In the genomic region with DNA sequence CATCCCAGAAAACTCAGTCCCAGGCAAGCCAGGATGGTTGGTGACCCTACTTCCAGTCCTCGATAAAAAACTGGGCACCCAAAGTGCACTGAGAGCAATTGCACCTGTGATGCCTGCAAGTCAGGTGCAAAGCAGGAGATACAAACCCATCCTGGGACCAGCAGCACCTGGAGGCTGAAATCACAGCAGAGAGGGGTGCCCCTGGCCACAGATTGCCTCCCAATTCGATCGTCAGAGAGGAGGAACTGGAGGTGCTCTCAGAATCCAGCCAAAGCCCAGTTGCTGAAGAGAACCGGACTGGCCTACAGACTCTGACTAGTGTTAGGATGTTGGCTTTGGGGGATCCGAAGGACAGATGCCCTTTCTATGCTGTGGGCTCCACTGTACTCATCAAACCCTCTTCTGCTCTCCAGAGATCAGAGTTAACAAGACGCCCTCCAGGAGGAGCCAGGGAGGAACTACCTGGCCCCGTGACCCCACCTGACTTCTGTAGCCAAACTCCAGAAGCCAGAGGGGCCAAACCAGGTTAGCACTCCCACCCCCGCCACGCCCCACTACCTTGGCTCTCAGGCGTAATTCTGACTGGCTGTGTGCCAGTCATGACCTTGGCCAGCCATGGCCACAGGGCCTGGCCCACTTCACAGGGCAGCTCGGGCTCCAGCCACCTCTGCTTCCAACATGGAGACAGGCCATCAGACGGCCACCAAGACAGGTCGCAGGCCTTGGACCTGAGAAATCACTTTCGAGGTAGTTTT, we compare ENCODE assay signal across 23 cellular contexts.
DNase-seq lines count a peak whose midpoint lies in the region; ATAC-seq, FAIRE-seq and TF ChIP-seq lines count a peak whose summit lies in the region.
"Had no signal": no experiment of that assay in that cellular context is flagged by ENCODE, and none has a peak within 500 bp of the region (broad histone marks: within the 10 kb centered on the region; RNA-seq: fewer than 3 reads in every experiment).

No MANE protein-coding gene starts in this region.

- no peak overlapping the region; the same call in 1 of the 2 replicates for H4K8ac ChIP-seq in H1 (ENCODE audit: extremely low read depth, insufficient read depth, low read length)

- WGBS in H1 (ENCODE audit: extremely low coverage in 1 of 2, insufficient coverage in 1 of 2, insufficient read length in 1 of 2, insufficient replicate concordance in 2 of 2, low coverage in 1 of 2, low lambda C conversion rate in 2 of 2, missing lambda C conversion rate in 1 of 2), 2 experiments, result 82% methylated on average over 13 of the region's 14 CpGs; no CpG with 5 or more reads in 1 of the 2 experiments
- 79 to 83% methylated on average over 12 to 14 of the region's 14 CpGs for WGBS in tibial nerve, 2 donors

- no peak overlapping the region for H4K5ac ChIP-seq in H1 (ENCODE audit: insufficient read length, low read depth, low read length)

- no peak overlapping the region for H2AFZ ChIP-seq in H1 (ENCODE audit: low read length)

- peaks cover 11% of the 10 kb centered on the region; the same call in 1 of the 2 replicates for H3K23me2 ChIP-seq in H1 (ENCODE audit: low read depth, low read length)

- CTCF ChIA-PET in H1 (lab: Charles Lee; ENCODE audit: partially characterized antibody), result interaction anchor here (0.9 kb wide), 2 partner anchors 8 to 48 kb away, joined by 3 read pairs; no protein-coding TSS in a partner anchor

- H3K9ac ChIP-seq in BLaER1 (peak overlapping the region; percentile 41; the same call in 1 of the 2 replicates), H1 (replicated peaks in 1 of 4; ENCODE audit: extremely low read depth in 1 of 4, low read depth in 3 of 4, low read length in 3 of 4) (no peak overlapping the region)

- peak in 1 of 2 experiments; percentile 39; a peak in 3 of 4 replicates for TF ChIP-seq RAD21 in H1 (IDR thresholded peaks at IDR 0.05 in 1 of 2, conservative IDR thresholded peaks at IDR 0.05 in 1 of 2; ENCODE audit: low read depth in 2 of 2, low read length in 2 of 2)

- H4K20me1 ChIP-seq in BLaER1 (no peaks in the 10 kb centered on the region), H1 (replicated peaks in 1 of 2; ENCODE audit: control insufficient read depth in 1 of 2, insufficient read depth in 2 of 2, low read length in 2 of 2) (no peaks in the 10 kb centered on the region)

- no peak overlapping the region for H2AK5ac ChIP-seq in H1 (ENCODE audit: low read depth, low read length)

- H3K79me2 ChIP-seq in H1 (ENCODE audit: control insufficient read depth in 1 of 2, insufficient read depth in 2 of 2, low read length in 2 of 2), result no peaks in the 10 kb centered on the region

- intact Hi-C loops in posterior vena cava (cut with DNase I), result no loop called here

- no peak overlapping the region for H2BK12ac ChIP-seq in H1 (ENCODE audit: low read depth, low read length)

- H2BK120ac ChIP-seq in H1 (replicated peaks; ENCODE audit: low read depth, low read length), result no peak overlapping the region

- no peak overlapping the region for H3K23ac ChIP-seq in H1 (ENCODE audit: insufficient read length)

- peak overlapping the region; percentile 69 for H3K4me2 ChIP-seq in BLaER1
- no peak overlapping the region for H3K4me2 ChIP-seq in H1 (ENCODE audit: insufficient read depth in 1 of 2, low read depth in 2 of 2, low read length in 2 of 2)
- H3K4me2 ChIP-seq: smooth muscle cell had no signal

- H3K9me3 ChIP-seq in BLaER1, result no peaks in the 10 kb centered on the region
- H3K9me3 ChIP-seq in H1 (ENCODE audit: insufficient read depth in 2 of 2, low read depth in 1 of 2, low read length in 1 of 2), result no peaks in the 10 kb centered on the region
- no peaks in the 10 kb centered on the region for H3K9me3 ChIP-seq in tibial nerve
- H3K9me3 ChIP-seq: gastroesophageal sphincter, pancreas, transverse colon had no signal

- H3K79me1 ChIP-seq in H1 (ENCODE audit: low read depth, low read length), result no peaks in the 10 kb centered on the region

- H3K27ac ChIP-seq in BLaER1, result peak overlapping the region; percentile 64
- no peak overlapping the region for H3K27ac ChIP-seq in H1 (ENCODE audit: low read depth, low read length)
- no peak overlapping the region for H3K27ac ChIP-seq in tibial nerve
- H3K27ac ChIP-seq: C4-2B, gastroesophageal sphincter, pancreas, transverse colon had no signal

- H4K91ac ChIP-seq in H1 (replicated peaks; ENCODE audit: insufficient read length, low read length), result no peak overlapping the region

- H3K4me1 ChIP-seq in BLaER1, result peaks cover 76% of the 10 kb centered on the region
- peaks cover 0 to 5% (median 4%) of the 10 kb centered on the region in 4 experiments; a peak in 4 of 7 replicates for H3K4me1 ChIP-seq in H1 (replicated peaks in 1 of 4; ENCODE audit: control insufficient read depth in 3 of 4, insufficient read depth in 4 of 4, low read length in 3 of 4)
- peaks cover 0 to 10% (median 0%) of the 10 kb centered on the region in 4 donors for H3K4me1 ChIP-seq in tibial nerve
- H3K4me1 ChIP-seq: gastroesophageal sphincter, pancreas, transverse colon had no signal

- TF ChIP-seq CTCF in H1 (IDR thresholded peaks at IDR 0.05; ENCODE audit: control extremely low read depth in 1 of 3, insufficient read depth in 1 of 3, low read depth in 1 of 3, low read length in 3 of 3) (peak in 2 of 3 experiments; percentile 17 to 27; a peak in 2 of 4 replicates), tibial nerve (IDR thresholded peaks at IDR 0.05) (no peak)

- no peaks in the 10 kb centered on the region for H3K27me3 ChIP-seq in BLaER1
- H3K27me3 ChIP-seq in H1 (replicated peaks in 1 of 4; ENCODE audit: control insufficient read depth in 3 of 4, extremely low read depth in 1 of 4, insufficient read depth in 3 of 4, low read length in 3 of 4), result peaks cover 0 to 3% (median 0%) of the 10 kb centered on the region in 4 experiments; a peak in 3 of 7 replicates
- no peaks in the 10 kb centered on the region for H3K27me3 ChIP-seq in tibial nerve
- H3K27me3 ChIP-seq: pancreas, transverse colon had no signal

- TF ChIP-seq POLR2A in H1 (IDR thresholded peaks at IDR 0.05; ENCODE audit: control extremely low read depth in 1 of 2, low read depth in 2 of 2, low read length in 2 of 2), result no peak
- TF ChIP-seq POLR2A in tibial nerve (IDR thresholded peaks at IDR 0.05), result no peak

- POLR2A ChIA-PET in H1 (lab: Charles Lee; ENCODE audit: partially characterized antibody), result no interaction called here

- no peak for FAIRE-seq in H1 (lab: Jason Lieb, UNC)
- FAIRE-seq: endothelial cell of umbilical vein, K562, pancreas had no signal

- ATAC-seq in GM19395 (IDR thresholded peaks at IDR 0.05; ENCODE audit: unreplicated experiment) (no peak), GM21423 (IDR thresholded peaks at IDR 0.05; ENCODE audit: unreplicated experiment) (no peak)
- ATAC-seq: gastroesophageal sphincter, K562, left cardiac atrium, pancreas had no signal

- H3K36me3 ChIP-seq in BLaER1 (no peaks in the 10 kb centered on the region), H1 (ENCODE audit: control insufficient read depth in 2 of 4, insufficient read depth in 4 of 4, low read length in 3 of 4) (no peaks in the 10 kb centered on the region), tibial nerve (no peaks in the 10 kb centered on the region)
- H3K36me3 ChIP-seq: gastroesophageal sphincter, pancreas, transverse colon had no signal

- H3K4me3 ChIP-seq in BLaER1, result no peak overlapping the region
- H3K4me3 ChIP-seq in H1 (ENCODE audit: extremely low read depth in 1 of 4, insufficient read depth in 2 of 4, low read depth in 3 of 4, low read length in 4 of 4), result no peak overlapping the region
- H3K4me3 ChIP-seq in tibial nerve, result no peak overlapping the region
- H3K4me3 ChIP-seq: gastroesophageal sphincter, K562, pancreas, smooth muscle cell, transverse colon had no signal

- H2BK15ac ChIP-seq in H1 (ENCODE audit: low read length), result no peak overlapping the region

- peak; percentile 7 for DNase-seq in D341Med (ENCODE audit: low spot score)
- no peak for DNase-seq in H1 (ENCODE audit: low read depth in 1 of 2, low spot score in 2 of 2)
- peak; percentile 73 for DNase-seq in posterior vena cava (ENCODE audit: low spot score)
- DNase-seq in tibial nerve (ENCODE audit: low spot score in 2 of 2), result no peak
- DNase-seq: amniotic stem cell; DMS79; GDM1; left cardiac atrium; NCI-H1092; NCI-H1694 treated with DMSO at 0.1 percent for 48 hours; NCI-H2171; stimulated activated CD4-positive, alpha-beta T cell treated with anti-CD3 and anti-CD28 coated beads, Interleukin-2, amount 100 ng/mL, for 24 hours; T-helper 1 cell; transverse colon had no signal

- no peak overlapping the region for H3K4ac ChIP-seq in H1 (replicated peaks; ENCODE audit: insufficient read length, low read depth, low read length)

- H2BK20ac ChIP-seq in H1 (ENCODE audit: low read length), result no peak overlapping the region

- H3K56ac ChIP-seq in H1 (replicated peaks; ENCODE audit: insufficient read length, low read depth, low read length), result no peak overlapping the region

- no peak overlapping the region for H3K14ac ChIP-seq in H1 (ENCODE audit: insufficient read length)

- H3K18ac ChIP-seq in H1 (ENCODE audit: extremely low read depth, low read length), result no peak overlapping the region

- H2BK5ac ChIP-seq in H1 (ENCODE audit: low read depth, low read length), result no peak overlapping the region

- TF ChIP-seq EP300 in H1 (IDR thresholded peaks at IDR 0.05; ENCODE audit: borderline replicate concordance in 1 of 2, low read depth in 2 of 2, low read length in 2 of 2), result no peak
- TF ChIP-seq EP300 in tibial nerve (IDR thresholded peaks at IDR 0.05), result no peak

TF ChIP-seq in H1, 55 proteins besides CTCF, POLR2A, EP300 and RAD21:
- TF ChIP-seq KDM4A (IDR thresholded peaks at IDR 0.05; ENCODE audit: low read depth, low read length, severe bottlenecking), result no peak
- TF ChIP-seq TBP (IDR thresholded peaks at IDR 0.05; ENCODE audit: low read depth, low read length), result no peak
- TF ChIP-seq SP1 (IDR thresholded peaks at IDR 0.05; ENCODE audit: low read depth, low read length), result no peak
- no peak for TF ChIP-seq TAF1 (IDR thresholded peaks at IDR 0.05; ENCODE audit: low read depth, low read length)
- no peak for TF ChIP-seq SRF (IDR thresholded peaks at IDR 0.05; ENCODE audit: low read depth, low read length)
- TF ChIP-seq HDAC2 (IDR thresholded peaks at IDR 0.05; ENCODE audit: borderline replicate concordance in 1 of 2, low read depth in 2 of 2, low read length in 2 of 2), result no peak
- TF ChIP-seq CHD2 (IDR thresholded peaks at IDR 0.05; ENCODE audit: low read length), result no peak
- TF ChIP-seq TCF12 (IDR thresholded peaks at IDR 0.05; ENCODE audit: low read depth, low read length), result no peak
- no peak for TF ChIP-seq CHD1 (IDR thresholded peaks at IDR 0.05; ENCODE audit: low read depth, low read length)
- no peak for TF ChIP-seq ASH2L (IDR thresholded peaks at IDR 0.05; ENCODE audit: low read length)
- no peak for TF ChIP-seq SP2 (IDR thresholded peaks at IDR 0.05; ENCODE audit: low read length)
- TF ChIP-seq CEBPB (IDR thresholded peaks at IDR 0.05; ENCODE audit: low read depth, low read length), result no peak
- TF ChIP-seq CBX8 (IDR thresholded peaks at IDR 0.05; ENCODE audit: borderline replicate concordance, low read depth, low read length), result no peak

Comparison
In these comparisons a context has a peak if more than half of its experiments do, and no peak if none do; other contexts are left out.
1. DNase-seq: peak in D341Med (single experiment) and posterior vena cava (single experiment); none in H1 (0 of 2) and tibial nerve (0 of 2).
2. CTCF ChIP-seq: peak in H1 (2 of 3); none in tibial nerve (0 of 5).